In genomic region chr6:89944826-89945407, GRCh38 we compare ENCODE assay signal across 11 cellular contexts. TPM values are rescaled to one million over a fixed set of nuclear protein-coding genes. Genes with fewer than 3 reads are reported as not detected.
DNase-seq lines count a peak whose midpoint lies in the region; ATAC-seq and TF ChIP-seq lines count a peak whose summit lies in the region.
"Had no signal": no experiment of that assay in that cellular context is flagged by ENCODE, and none has a peak within 500 bp of the region (broad histone marks: within the 10 kb centered on the region; RNA-seq: fewer than 3 reads in every experiment).

No MANE protein-coding gene starts in this region.

- TF ChIP-seq CTCF in natural killer cell (IDR thresholded peaks at IDR 0.05) (peak; percentile 68), RWPE1 (conservative IDR thresholded peaks at IDR 0.05; ENCODE audit: low read depth) (peak; percentile 23; the same call in 1 of the 2 replicates), fibroblast of mammary gland (conservative IDR thresholded peaks at IDR 0.05; ENCODE audit: control insufficient read depth, insufficient read depth, low read depth, low read length) (peak; percentile 58)

- ATAC-seq in natural killer cell (peak in 1 of 3 donors; percentile 49), HG02678 (IDR thresholded peaks at IDR 0.05; ENCODE audit: unreplicated experiment) (no peak)
- ATAC-seq in natural killer cell treated with Interleukin-12 subunit alpha and Interleukin-12 subunit beta and Interleukin-15 and Interleukin-18, amount 100 ng/mL, for 72 hours, result no peak

- no peak overlapping the region for H3K4me3 ChIP-seq in fibroblast of mammary gland (ENCODE audit: control insufficient read depth, low read depth, low read length)

- POLR2A ChIA-PET in RWPE1 (lab: Yijun Ruan, JAX; ENCODE audit: low non-redundant PET), result no interaction called here

- peaks cover 14 to 18% of the 10 kb centered on the region in 2 donors for H3K4me1 Mint-ChIP-seq in natural killer cell
- peaks cover 8 to 14% of the 10 kb centered on the region in 2 donors for H3K4me1 Mint-ChIP-seq in natural killer cell treated with Interleukin-12 subunit alpha and Interleukin-12 subunit beta and Interleukin-15 and Interleukin-18, amount 100 ng/mL, for 72 hours (ENCODE audit: low read depth in 2 of 2)

- H3K9me3 Mint-ChIP-seq in natural killer cell, result no peaks in the 10 kb centered on the region
- no peaks in the 10 kb centered on the region for H3K9me3 Mint-ChIP-seq in natural killer cell treated with Interleukin-12 subunit alpha and Interleukin-12 subunit beta and Interleukin-15 and Interleukin-18, amount 100 ng/mL, for 72 hours

- DNase-seq in natural killer cell (no peak), RWPE1 (ENCODE audit: low spot score) (no peak), fibroblast of mammary gland (ENCODE audit: low read depth) (peak; percentile 51), NCI-H2107 (lab: John Stamatoyannopoulos, UW) (no peak), NCI-H1048 (lab: John Stamatoyannopoulos, UW) (no peak), COLO668 (lab: John Stamatoyannopoulos, UW; ENCODE audit: unreplicated experiment) (no peak)
- DNase-seq in natural killer cell treated with Interleukin-12 subunit alpha and Interleukin-12 subunit beta and Interleukin-15 and Interleukin-18, amount 100 ng/mL, for 72 hours (ENCODE audit: low spot score), result no peak
- DNase-seq: NCI-H1436, occipital lobe had no signal

- H3K4me3 Mint-ChIP-seq in natural killer cell, result no peak overlapping the region
- no peak overlapping the region for H3K4me3 Mint-ChIP-seq in natural killer cell treated with Interleukin-12 subunit alpha and Interleukin-12 subunit beta and Interleukin-15 and Interleukin-18, amount 100 ng/mL, for 72 hours

- H3K27ac ChIP-seq in RWPE1, result no peak overlapping the region

- peak overlapping the region in 1 of 2 donors; percentile 19 for H3K27ac Mint-ChIP-seq in natural killer cell
- peak overlapping the region in 1 of 2 donors; percentile 87 for H3K27ac Mint-ChIP-seq in natural killer cell treated with Interleukin-12 subunit alpha and Interleukin-12 subunit beta and Interleukin-15 and Interleukin-18, amount 100 ng/mL, for 72 hours

- intact Hi-C loops in natural killer cell (cut with micrococcal nuclease), result loop anchor here (1.0 kb wide), 1 partner anchor 166 kb away; no protein-coding TSS in a partner anchor

- H3K27me3 Mint-ChIP-seq in natural killer cell (ENCODE audit: low read depth in 2 of 2), result no peaks in the 10 kb centered on the region
- no peaks in the 10 kb centered on the region for H3K27me3 Mint-ChIP-seq in natural killer cell treated with Interleukin-12 subunit alpha and Interleukin-12 subunit beta and Interleukin-15 and Interleukin-18, amount 100 ng/mL, for 72 hours

- no peaks in the 10 kb centered on the region for H3K36me3 Mint-ChIP-seq in natural killer cell
- H3K36me3 Mint-ChIP-seq in natural killer cell treated with Interleukin-12 subunit alpha and Interleukin-12 subunit beta and Interleukin-15 and Interleukin-18, amount 100 ng/mL, for 72 hours, result no peaks in the 10 kb centered on the region

- CTCF ChIA-PET in RWPE1 (lab: Yijun Ruan, JAX), result interaction anchor here (0.6 to 0.9 kb wide), 3 partner anchors 117 to 603 kb away, joined by 3 to 4 read pairs (median 4); no protein-coding TSS in a partner anchor

RNA-seq across cellular contexts. Expression of gene GJA10, which starts 50.6 kb away (rescaled TPM):
- not detected for total RNA-seq in natural killer cell
- total RNA-seq in natural killer cell treated with Interleukin-12 subunit alpha and Interleukin-12 subunit beta and Interleukin-15 and Interleukin-18, amount 100 ng/mL, for 72 hours, result not detected
- total RNA-seq: occipital lobe, urinary bladder had no signal
